ENCODE assay signal across 7 cellular contexts in genomic region chr5:140185409-140185808, GRCh38.
"Had no signal": no experiment of that assay in that cellular context is flagged by ENCODE, and none has a peak within 500 bp of the region (broad histone marks: within the 10 kb centered on the region; RNA-seq: fewer than 3 reads in every experiment).

No MANE protein-coding gene starts in this region.

- H3K4me3 ChIP-seq: GM23248, HAP-1 had no signal

- H3K36me3 ChIP-seq: HAP-1 had no signal

- H3K9me3 ChIP-seq: HAP-1 had no signal

- H2AFZ ChIP-seq: GM23248 had no signal

- H3K9ac ChIP-seq: GM23248 had no signal

- H3K27ac ChIP-seq: GM23248, HL-60 had no signal

- DNase-seq: GM23248, GOT3, H7, KG1 had no signal

- ATAC-seq: HCT116 had no signal
